Comparison of ENCODE assay signal across 27 cellular contexts in the genomic region with DNA sequence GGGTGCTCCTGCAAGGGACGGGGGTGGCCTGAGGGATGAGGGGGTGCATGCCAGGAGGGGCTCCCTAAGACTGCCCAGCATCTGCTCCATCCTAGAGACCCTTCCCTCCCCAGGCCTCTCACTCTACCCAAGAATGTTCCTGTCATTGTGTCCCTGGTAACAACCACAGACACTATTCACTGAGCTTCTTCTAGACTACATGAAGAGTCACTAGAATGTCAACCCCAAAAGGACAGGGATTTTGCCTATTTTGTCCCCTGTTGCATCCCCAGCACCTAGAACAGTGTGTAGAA. TPM values are rescaled to one million over a fixed set of nuclear protein-coding genes. Genes with fewer than 3 reads are reported as not detected.
DNase-seq lines count a peak whose midpoint lies in the region; ATAC-seq, FAIRE-seq and TF ChIP-seq lines count a peak whose summit lies in the region.
"Had no signal": no experiment of that assay in that cellular context is flagged by ENCODE, and none has a peak within 500 bp of the region (broad histone marks: within the 10 kb centered on the region; RNA-seq: fewer than 3 reads in every experiment).

No MANE protein-coding gene starts in this region.

- no peak for TF ChIP-seq POLR2A in HepG2 (IDR thresholded peaks at IDR 0.05; ENCODE audit: insufficient read depth in 1 of 2, low read depth in 2 of 2, low read length in 2 of 2)
- no peak for TF ChIP-seq POLR2A in right lobe of liver (IDR thresholded peaks at IDR 0.05)

- TF ChIP-seq EP300 in HepG2 (IDR thresholded peaks at IDR 0.05; ENCODE audit: low read depth in 2 of 2, low read length in 2 of 2) = no peak
- no peak for TF ChIP-seq EP300 in HepG2 (CRISPR knock-in tag; IDR thresholded peaks at IDR 0.05; ENCODE audit: borderline replicate concordance)

- FAIRE-seq in HepG2 (lab: Jason Lieb, UNC) = no peak
- FAIRE-seq: A204.1, GM18507, K562 had no signal

- H3K36me3 ChIP-seq in HepG2 (replicated peaks in 1 of 2; ENCODE audit: control insufficient read depth in 1 of 2, insufficient read depth in 2 of 2, low read length in 2 of 2) = peaks cover 2 to 6% of the 10 kb centered on the region in 2 experiments; a peak in 2 of 5 replicates
- no peaks in the 10 kb centered on the region for H3K36me3 ChIP-seq in right lobe of liver
- H3K36me3 ChIP-seq: thyroid gland, uterus had no signal

- in situ Hi-C loops in HepG2 (cut with HindIII; ENCODE audit: extremely low pct_ligation_motif_present, low pct_unique_long_range_greater_than_20kb) = no loop called here

- no peak for DNase-seq in activated CD4-positive, alpha-beta T cell treated with anti-CD3 and anti-CD28 coated beads, Interleukin-2, amount 10 ng/mL, durations not matched to agents 24 days and 14 days
- DNase-seq in activated CD4-positive, alpha-beta T cell treated with anti-CD3 and anti-CD28 coated beads, Interleukin-2, amount 50 U/mL, for 4 hours = no peak
- DNase-seq in HepG2 (ENCODE audit: low spot score) = no peak
- DNase-seq in right lobe of liver = no peak
- DNase-seq in activated naive CD8-positive, alpha-beta T cell treated with anti-CD3 and anti-CD28 coated beads for 36 hours = no peak
- no peak for DNase-seq in stimulated activated naive CD8-positive, alpha-beta T cell treated with anti-CD3 and anti-CD28 coated beads, Interleukin-15, amount 100 ng/mL, for 72 hours
- DNase-seq in DMS79 (lab: John Stamatoyannopoulos, UW) = no peak
- DNase-seq: cortex of kidney; effector memory CD8-positive, alpha-beta T cell; GM23248; left colon; mammary epithelial cell; NCI-H1092; NCI-H1694; NCI-H446; NCI-H774; SHP77 treated with DMSO at 0.1 percent for 48 hours; thyroid gland; uterus had no signal

- no peak overlapping the region for H3K9ac ChIP-seq in HepG2 (ENCODE audit: insufficient read depth, low read depth, low read length)
- H3K9ac ChIP-seq: GM23248 had no signal

- H3K9me3 ChIP-seq in HepG2 (ENCODE audit: low read length) (no peaks in the 10 kb centered on the region), right lobe of liver (no peaks in the 10 kb centered on the region)
- H3K9me3 ChIP-seq: right atrium auricular region, thyroid gland, uterus had no signal

- no TSS peak for BruUV-seq in HepG2 (replicated peaks; lab: Mats Ljungman, UMichigan)

- ATAC-seq in HepG2 (no peak), right lobe of liver (no peak), GM19351 (IDR thresholded peaks at IDR 0.05; ENCODE audit: unreplicated experiment) (no peak)
- ATAC-seq in stimulated activated naive CD8-positive, alpha-beta T cell treated with anti-CD3 and anti-CD28 coated beads, Interleukin-15, amount 100 ng/mL, for 72 hours = no peak
- ATAC-seq: effector memory CD8-positive, alpha-beta T cell; K562; left colon had no signal

- peaks cover 45% of the 10 kb centered on the region for H3K4me1 Mint-ChIP-seq in activated CD4-positive, alpha-beta T cell treated with anti-CD3 and anti-CD28 coated beads, Interleukin-2, amount 10 ng/mL, durations not matched to agents 24 days and 14 days
- peaks cover 46% of the 10 kb centered on the region for H3K4me1 Mint-ChIP-seq in activated naive CD8-positive, alpha-beta T cell treated with anti-CD3 and anti-CD28 coated beads for 36 hours
- peaks cover 77% of the 10 kb centered on the region for H3K4me1 Mint-ChIP-seq in stimulated activated naive CD8-positive, alpha-beta T cell treated with anti-CD3 and anti-CD28 coated beads, Interleukin-15, amount 100 ng/mL, for 72 hours

- no peak overlapping the region for H2AFZ ChIP-seq in HepG2 (ENCODE audit: low read length)
- H2AFZ ChIP-seq: GM23248 had no signal

- peaks cover 40% of the 10 kb centered on the region for H3K36me3 Mint-ChIP-seq in activated CD4-positive, alpha-beta T cell treated with anti-CD3 and anti-CD28 coated beads, Interleukin-2, amount 10 ng/mL, durations not matched to agents 24 days and 14 days (ENCODE audit: low read depth)
- peaks cover 29% of the 10 kb centered on the region for H3K36me3 Mint-ChIP-seq in activated naive CD8-positive, alpha-beta T cell treated with anti-CD3 and anti-CD28 coated beads for 36 hours
- H3K36me3 Mint-ChIP-seq: CD14-positive monocyte had no signal

- H3K9me3 Mint-ChIP-seq in activated CD4-positive, alpha-beta T cell treated with anti-CD3 and anti-CD28 coated beads, Interleukin-2, amount 10 ng/mL, durations not matched to agents 24 days and 14 days = no peaks in the 10 kb centered on the region
- H3K9me3 Mint-ChIP-seq in activated naive CD8-positive, alpha-beta T cell treated with anti-CD3 and anti-CD28 coated beads for 36 hours = no peaks in the 10 kb centered on the region
- H3K9me3 Mint-ChIP-seq in stimulated activated naive CD8-positive, alpha-beta T cell treated with anti-CD3 and anti-CD28 coated beads, Interleukin-15, amount 100 ng/mL, for 72 hours = no peaks in the 10 kb centered on the region
- H3K9me3 Mint-ChIP-seq: effector memory CD8-positive, alpha-beta T cell had no signal

- H3K4me1 ChIP-seq in HepG2 (ENCODE audit: insufficient read depth, low read length) = peaks cover 21% of the 10 kb centered on the region
- H3K4me1 ChIP-seq in right lobe of liver = peaks cover 0 to 13% (median 4%) of the 10 kb centered on the region in 4 donors

- intact Hi-C loops in activated CD4-positive, alpha-beta T cell treated with anti-CD3 and anti-CD28 coated beads, Interleukin-2, amount 10 ng/mL, durations not matched to agents 24 days and 14 days (cut with micrococcal nuclease) = loop anchor here (5.0 kb wide), 1 partner anchor 41 kb away; a partner anchor contains a TSS
- intact Hi-C loops in HepG2 (cut with micrococcal nuclease; ENCODE audit: unreplicated experiment) (no loop called here), right lobe of liver (cut with DNase I) (no loop called here)

- H3K27ac ChIP-seq in HepG2 (ENCODE audit: extremely low read length, insufficient read depth, low read length) = no peak overlapping the region
- H3K27ac ChIP-seq in right lobe of liver = no peak overlapping the region
- H3K27ac ChIP-seq: GM23248, right atrium auricular region, thyroid gland, uterus had no signal

- H3K4me2 ChIP-seq in HepG2 (ENCODE audit: low read depth, low read length) = no peak overlapping the region
- H3K4me2 ChIP-seq: smooth muscle cell had no signal

- H3K79me2 ChIP-seq in HepG2 (ENCODE audit: insufficient read depth, low read length) = no peaks in the 10 kb centered on the region

- POLR2A ChIA-PET in HepG2 (lab: Yijun Ruan, JAX) = interaction anchor here (1.1 to 2.3 kb wide), 2 partner anchors 9 to 12 kb away, joined by 3 to 10 read pairs; no protein-coding TSS in a partner anchor

- H3K27ac Mint-ChIP-seq in activated CD4-positive, alpha-beta T cell treated with anti-CD3 and anti-CD28 coated beads, Interleukin-2, amount 10 ng/mL, durations not matched to agents 24 days and 14 days = peak overlapping the region; percentile 77
- peak overlapping the region; percentile 63 for H3K27ac Mint-ChIP-seq in activated naive CD8-positive, alpha-beta T cell treated with anti-CD3 and anti-CD28 coated beads for 36 hours
- H3K27ac Mint-ChIP-seq in stimulated activated naive CD8-positive, alpha-beta T cell treated with anti-CD3 and anti-CD28 coated beads, Interleukin-15, amount 100 ng/mL, for 72 hours = peak overlapping the region; percentile 17 to 60
- H3K27ac Mint-ChIP-seq: CD14-positive monocyte had no signal

- no peak for TF ChIP-seq CTCF in HepG2 (CRISPR knock-in tag; IDR thresholded peaks at IDR 0.05)
- no peak for TF ChIP-seq CTCF in right lobe of liver (IDR thresholded peaks at IDR 0.05)

- peaks cover 4% of the 10 kb centered on the region; the same call in 1 of the 2 replicates for H4K20me1 ChIP-seq in HepG2 (ENCODE audit: insufficient read depth, low read length)

- H3K27me3 Mint-ChIP-seq in activated CD4-positive, alpha-beta T cell treated with anti-CD3 and anti-CD28 coated beads, Interleukin-2, amount 10 ng/mL, durations not matched to agents 24 days and 14 days = no peaks in the 10 kb centered on the region
- H3K27me3 Mint-ChIP-seq in activated naive CD8-positive, alpha-beta T cell treated with anti-CD3 and anti-CD28 coated beads for 36 hours = peaks cover 4% of the 10 kb centered on the region
- no peaks in the 10 kb centered on the region for H3K27me3 Mint-ChIP-seq in stimulated activated naive CD8-positive, alpha-beta T cell treated with anti-CD3 and anti-CD28 coated beads, Interleukin-15, amount 100 ng/mL, for 72 hours

- H3K4me3 Mint-ChIP-seq in activated CD4-positive, alpha-beta T cell treated with anti-CD3 and anti-CD28 coated beads, Interleukin-2, amount 10 ng/mL, durations not matched to agents 24 days and 14 days = peak overlapping the region; percentile 36
- H3K4me3 Mint-ChIP-seq in activated naive CD8-positive, alpha-beta T cell treated with anti-CD3 and anti-CD28 coated beads for 36 hours = no peak overlapping the region
- peak overlapping the region; percentile 41 to 59 for H3K4me3 Mint-ChIP-seq in stimulated activated naive CD8-positive, alpha-beta T cell treated with anti-CD3 and anti-CD28 coated beads, Interleukin-15, amount 100 ng/mL, for 72 hours
- H3K4me3 Mint-ChIP-seq: CD14-positive monocyte had no signal

- WGBS in HepG2 (ENCODE audit: low lambda C conversion rate) = 88% methylated on average over 1 of the region's 1 CpG
- WGBS in right lobe of liver (ENCODE audit: insufficient coverage, low coverage, low lambda C conversion rate, missing lambda C conversion rate) = 100% methylated on average over 1 of the region's 1 CpG

- no peaks in the 10 kb centered on the region for H3K27me3 ChIP-seq in HepG2 (ENCODE audit: control insufficient read depth in 1 of 2, insufficient read depth in 2 of 2, low read length in 2 of 2)
- H3K27me3 ChIP-seq in right lobe of liver = no peaks in the 10 kb centered on the region
- H3K27me3 ChIP-seq: right atrium auricular region, thyroid gland, uterus had no signal

- CTCF ChIA-PET in HepG2 (lab: Yijun Ruan, JAX; ENCODE audit: low intra/inter-chr PET ratio, low total read pairs) = no interaction called here

- H3K4me3 ChIP-seq in HepG2 (replicated peaks in 1 of 3; ENCODE audit: insufficient read depth in 1 of 3, low read depth in 2 of 3, low read length in 3 of 3) (no peak overlapping the region), right lobe of liver (no peak overlapping the region)
- H3K4me3 ChIP-seq: GM23248, K562, right atrium auricular region, smooth muscle cell, thyroid gland, uterus had no signal

- no peak for TF ChIP-seq RAD21 in HepG2 (CRISPR knock-in tag; IDR thresholded peaks at IDR 0.05)

RNA-seq across cellular contexts. Expression of a gene that starts 2.9 kb away (rescaled TPM):
- total RNA-seq in activated CD4-positive, alpha-beta T cell treated with anti-CD3 and anti-CD28 coated beads, Interleukin-2, amount 10 ng/mL, durations not matched to agents 24 days and 14 days = 139 and 146 TPM in 2 replicates
- total RNA-seq in HepG2 (2016; rRNA removed; fragmentation: Illumina TruSeq; extraction: Trizol) = 0.55 and 1.5 TPM in 2 replicates
- total RNA-seq in HepG2 (2016; cell fraction: cytosol; rRNA removed; fragmentation: Illumina TruSeq; extraction: Trizol; ENCODE audit: low read depth) = 0.40 and 0.44 TPM in 2 replicates
- 0.13 and 0.97 TPM in 2 replicates for total RNA-seq in HepG2 (2016; cell fraction: insoluble cytoplasmic fraction; rRNA removed; fragmentation: Illumina TruSeq; extraction: Trizol)
- 0.34 and 0.37 TPM in 2 replicates for total RNA-seq in HepG2 (2016; cell fraction: membrane; rRNA removed; fragmentation: Illumina TruSeq; extraction: Trizol)
- 1.5 and 1.6 TPM in 2 replicates for total RNA-seq in HepG2 (2016; cell fraction: nucleus; rRNA removed; fragmentation: Illumina TruSeq; extraction: Trizol)
- polyA plus RNA-seq in HepG2 (2011; rRNA removed) = 1.4 and 1.6 TPM in 2 replicates
- 0.47 and 0.64 TPM in 2 replicates for polyA plus RNA-seq in HepG2 (2011; cell fraction: cytosol; rRNA removed)
- polyA plus RNA-seq in HepG2 (2011; cell fraction: nucleus; rRNA removed) = 18.5 and 21.8 TPM in 2 replicates
- 3.9 and 4.6 TPM in 2 replicates for polyA plus RNA-seq in HepG2 (2012)
- polyA plus RNA-seq in HepG2 (2016; cell fraction: cytosol; fragmentation: Illumina TruSeq; extraction: Trizol; ENCODE audit: low read depth) = 0.43 TPM in 1 of 2 replicates, not detected in the other
- 0.17 and 0.44 TPM in 2 replicates for polyA plus RNA-seq in HepG2 (2016; cell fraction: insoluble cytoplasmic fraction; fragmentation: Illumina TruSeq; extraction: Trizol; ENCODE audit: low read depth)
- polyA plus RNA-seq in HepG2 (2016; cell fraction: membrane; fragmentation: Illumina TruSeq; extraction: Trizol; ENCODE audit: low read depth) = 0.17 TPM in 1 of 2 replicates, not detected in the other
- polyA plus RNA-seq in HepG2 (2016; cell fraction: nucleus; fragmentation: Illumina TruSeq; extraction: Trizol; ENCODE audit: insufficient read depth, low read depth) = 5.2 and 7.0 TPM in 2 replicates
- polyA minus RNA-seq in HepG2 (2011; rRNA and poly(A)+ RNA removed; ENCODE audit: low replicate concordance) = 0.68 and 1.8 TPM in 2 replicates
- polyA minus RNA-seq in HepG2 (2011; cell fraction: cytosol; rRNA and poly(A)+ RNA removed) = not detected in 2 replicates
- 1.3 and 1.9 TPM in 2 replicates for polyA minus RNA-seq in HepG2 (2011; cell fraction: nucleus; rRNA and poly(A)+ RNA removed)
- total RNA-seq in right lobe of liver = 1 to 10 TPM; 1.1 to 3.2 (median 2.1) TPM
- 10 to 100 TPM; 64.7 to 67.8 TPM for total RNA-seq in activated naive CD8-positive, alpha-beta T cell treated with anti-CD3 and anti-CD28 coated beads for 36 hours

RNA-seq across cellular contexts. Expression of a gene that starts 28.4 kb away (rescaled TPM):
- 1.3 and 1.9 TPM in 2 replicates for total RNA-seq in activated CD4-positive, alpha-beta T cell treated with anti-CD3 and anti-CD28 coated beads, Interleukin-2, amount 10 ng/mL, durations not matched to agents 24 days and 14 days
- total RNA-seq in HepG2 (2016; rRNA removed; fragmentation: Illumina TruSeq; extraction: Trizol) = 1.9 and 3.5 TPM in 2 replicates
- 0.51 and 0.62 TPM in 2 replicates for total RNA-seq in HepG2 (2016; cell fraction: cytosol; rRNA removed; fragmentation: Illumina TruSeq; extraction: Trizol; ENCODE audit: low read depth)
- 1.4 and 3.4 TPM in 2 replicates for total RNA-seq in HepG2 (2016; cell fraction: insoluble cytoplasmic fraction; rRNA removed; fragmentation: Illumina TruSeq; extraction: Trizol)
- 0.99 and 1.2 TPM in 2 replicates for total RNA-seq in HepG2 (2016; cell fraction: membrane; rRNA removed; fragmentation: Illumina TruSeq; extraction: Trizol)
- 3.3 and 4.4 TPM in 2 replicates for total RNA-seq in HepG2 (2016; cell fraction: nucleus; rRNA removed; fragmentation: Illumina TruSeq; extraction: Trizol)
- 1.9 and 2.6 TPM in 2 replicates for polyA plus RNA-seq in HepG2 (2011; rRNA removed)
- polyA plus RNA-seq in HepG2 (2011; cell fraction: cytosol; rRNA removed) = 1.1 and 1.7 TPM in 2 replicates
- 17.2 and 22.8 TPM in 2 replicates for polyA plus RNA-seq in HepG2 (2011; cell fraction: nucleus; rRNA removed)
- polyA plus RNA-seq in HepG2 (2012) = 1.4 and 1.5 TPM in 2 replicates
- 0.23 and 0.25 TPM in 2 replicates for polyA plus RNA-seq in HepG2 (2016; cell fraction: cytosol; fragmentation: Illumina TruSeq; extraction: Trizol; ENCODE audit: low read depth)
- 1.9 and 2.0 TPM in 2 replicates for polyA plus RNA-seq in HepG2 (2016; cell fraction: insoluble cytoplasmic fraction; fragmentation: Illumina TruSeq; extraction: Trizol; ENCODE audit: low read depth)
- 0.45 and 0.71 TPM in 2 replicates for polyA plus RNA-seq in HepG2 (2016; cell fraction: membrane; fragmentation: Illumina TruSeq; extraction: Trizol; ENCODE audit: low read depth)
- polyA plus RNA-seq in HepG2 (2016; cell fraction: nucleus; fragmentation: Illumina TruSeq; extraction: Trizol; ENCODE audit: insufficient read depth, low read depth) = 9.3 and 11.3 TPM in 2 replicates
- polyA minus RNA-seq in HepG2 (2011; rRNA and poly(A)+ RNA removed; ENCODE audit: low replicate concordance) = 1.9 and 3.8 TPM in 2 replicates
- 1.4 TPM in 2 replicates for polyA minus RNA-seq in HepG2 (2011; cell fraction: cytosol; rRNA and poly(A)+ RNA removed)
- 2.6 and 3.0 TPM in 2 replicates for polyA minus RNA-seq in HepG2 (2011; cell fraction: nucleus; rRNA and poly(A)+ RNA removed)
- 1 to 10 TPM in 5 of 6 experiments, under 1 TPM in 1; 0.70 to 2.3 (median 1.5) TPM for total RNA-seq in right lobe of liver
- 1 to 10 TPM; 2.2 to 2.3 TPM for total RNA-seq in activated naive CD8-positive, alpha-beta T cell treated with anti-CD3 and anti-CD28 coated beads for 36 hours
- polyA plus RNA-seq: CD14-positive monocyte had no signal

RNA-seq across cellular contexts. Expression of a gene that starts 38.5 kb away (rescaled TPM):
- total RNA-seq in activated CD4-positive, alpha-beta T cell treated with anti-CD3 and anti-CD28 coated beads, Interleukin-2, amount 10 ng/mL, durations not matched to agents 24 days and 14 days = 0.49 and 1.3 TPM in 2 replicates
- total RNA-seq in HepG2 (2016; rRNA removed; fragmentation: Illumina TruSeq; extraction: Trizol) (38.5 and 48.6 TPM in 2 replicates), right lobe of liver (100 to 1,000 TPM in 4 of 6 experiments, 10 to 100 TPM in 2; 81.6 to 149 (median 120) TPM)
- total RNA-seq in HepG2 (2016; cell fraction: cytosol; rRNA removed; fragmentation: Illumina TruSeq; extraction: Trizol; ENCODE audit: low read depth) = 15.9 and 20.3 TPM in 2 replicates
- 39.4 and 50.9 TPM in 2 replicates for total RNA-seq in HepG2 (2016; cell fraction: insoluble cytoplasmic fraction; rRNA removed; fragmentation: Illumina TruSeq; extraction: Trizol)
- 30.5 and 39.8 TPM in 2 replicates for total RNA-seq in HepG2 (2016; cell fraction: membrane; rRNA removed; fragmentation: Illumina TruSeq; extraction: Trizol)
- 25.3 and 27.5 TPM in 2 replicates for total RNA-seq in HepG2 (2016; cell fraction: nucleus; rRNA removed; fragmentation: Illumina TruSeq; extraction: Trizol)
- polyA plus RNA-seq in HepG2 (2011; rRNA removed) = 54.2 and 70.4 TPM in 2 replicates
- polyA plus RNA-seq in HepG2 (2011; cell fraction: cytosol; rRNA removed) = 65.1 and 100 TPM in 2 replicates
- 169 and 184 TPM in 2 replicates for polyA plus RNA-seq in HepG2 (2011; cell fraction: nucleus; rRNA removed)
- 112 and 113 TPM in 2 replicates for polyA plus RNA-seq in HepG2 (2012)
- polyA plus RNA-seq in HepG2 (2016; cell fraction: cytosol; fragmentation: Illumina TruSeq; extraction: Trizol; ENCODE audit: low read depth) = 30.4 and 34.2 TPM in 2 replicates
- polyA plus RNA-seq in HepG2 (2016; cell fraction: insoluble cytoplasmic fraction; fragmentation: Illumina TruSeq; extraction: Trizol; ENCODE audit: low read depth) = 72.8 and 91.0 TPM in 2 replicates
- polyA plus RNA-seq in HepG2 (2016; cell fraction: membrane; fragmentation: Illumina TruSeq; extraction: Trizol; ENCODE audit: low read depth) = 46.8 and 50.8 TPM in 2 replicates
- polyA plus RNA-seq in HepG2 (2016; cell fraction: nucleus; fragmentation: Illumina TruSeq; extraction: Trizol; ENCODE audit: insufficient read depth, low read depth) = 64.4 and 66.2 TPM in 2 replicates
- polyA minus RNA-seq in HepG2 (2011; rRNA and poly(A)+ RNA removed; ENCODE audit: low replicate concordance) = 1.7 and 92.7 TPM in 2 replicates
- 102 and 107 TPM in 2 replicates for polyA minus RNA-seq in HepG2 (2011; cell fraction: cytosol; rRNA and poly(A)+ RNA removed)
- 35.1 and 39.9 TPM in 2 replicates for polyA minus RNA-seq in HepG2 (2011; cell fraction: nucleus; rRNA and poly(A)+ RNA removed)
- total RNA-seq in activated naive CD8-positive, alpha-beta T cell treated with anti-CD3 and anti-CD28 coated beads for 36 hours = under 1 TPM; 0.39 to 0.44 TPM
- total RNA-seq: GM23248, smooth muscle cell had no signal
- polyA plus RNA-seq: CD14-positive monocyte, GM23248 had no signal

RNA-seq across cellular contexts. Expression of a gene that starts 43.3 kb away (rescaled TPM):
- total RNA-seq in activated CD4-positive, alpha-beta T cell treated with anti-CD3 and anti-CD28 coated beads, Interleukin-2, amount 10 ng/mL, durations not matched to agents 24 days and 14 days = 0.19 and 0.26 TPM in 2 replicates
- total RNA-seq in HepG2 (2016; rRNA removed; fragmentation: Illumina TruSeq; extraction: Trizol) (0.10 and 0.11 TPM in 2 replicates), right lobe of liver (1 to 10 TPM in 1 of 6 experiments, under 1 TPM in 2, not detected in 3; 0.27 to 1.2 (median 0.68) TPM)
- 0.30 TPM in 1 of 2 replicates, not detected in the other for total RNA-seq in HepG2 (2016; cell fraction: cytosol; rRNA removed; fragmentation: Illumina TruSeq; extraction: Trizol; ENCODE audit: low read depth)
- 0.11 and 0.13 TPM in 2 replicates for total RNA-seq in HepG2 (2016; cell fraction: insoluble cytoplasmic fraction; rRNA removed; fragmentation: Illumina TruSeq; extraction: Trizol)
- 0.07 and 0.28 TPM in 2 replicates for total RNA-seq in HepG2 (2016; cell fraction: membrane; rRNA removed; fragmentation: Illumina TruSeq; extraction: Trizol)
- total RNA-seq in HepG2 (2016; cell fraction: nucleus; rRNA removed; fragmentation: Illumina TruSeq; extraction: Trizol) = 0.12 TPM in 1 of 2 replicates, not detected in the other
- 0.13 and 0.17 TPM in 2 replicates for polyA plus RNA-seq in HepG2 (2011; rRNA removed)
- polyA plus RNA-seq in HepG2 (2011; cell fraction: cytosol; rRNA removed) = 0.09 and 0.15 TPM in 2 replicates
- polyA plus RNA-seq in HepG2 (2011; cell fraction: nucleus; rRNA removed) = 0.06 and 0.10 TPM in 2 replicates
- polyA plus RNA-seq in HepG2 (2012) = not detected in 2 replicates
- polyA plus RNA-seq in HepG2 (2016; cell fraction: cytosol; fragmentation: Illumina TruSeq; extraction: Trizol; ENCODE audit: low read depth) = not detected in 2 replicates
- polyA plus RNA-seq in HepG2 (2016; cell fraction: insoluble cytoplasmic fraction; fragmentation: Illumina TruSeq; extraction: Trizol; ENCODE audit: low read depth) = 0.05 TPM in 1 of 2 replicates, not detected in the other
- 0.03 TPM in 1 of 2 replicates, not detected in the other for polyA plus RNA-seq in HepG2 (2016; cell fraction: membrane; fragmentation: Illumina TruSeq; extraction: Trizol; ENCODE audit: low read depth)
- polyA plus RNA-seq in HepG2 (2016; cell fraction: nucleus; fragmentation: Illumina TruSeq; extraction: Trizol; ENCODE audit: insufficient read depth, low read depth) = 0.11 and 0.14 TPM in 2 replicates
- polyA minus RNA-seq in HepG2 (2011; rRNA and poly(A)+ RNA removed; ENCODE audit: low replicate concordance) = 0.02 and 1.8 TPM in 2 replicates
- not detected in 2 replicates for polyA minus RNA-seq in HepG2 (2011; cell fraction: cytosol; rRNA and poly(A)+ RNA removed)
- polyA minus RNA-seq in HepG2 (2011; cell fraction: nucleus; rRNA and poly(A)+ RNA removed) = 0.25 TPM in 1 of 2 replicates, not detected in the other
- not detected for total RNA-seq in activated naive CD8-positive, alpha-beta T cell treated with anti-CD3 and anti-CD28 coated beads for 36 hours
- total RNA-seq: GM23248, HT-29, right atrium auricular region, thyroid gland had no signal
- polyA plus RNA-seq: CD14-positive monocyte, GM23248 had no signal

Comparison
In these comparisons a context has a peak if more than half of its experiments do, and no peak if none do; other contexts are left out.
1. RNA of a gene that starts 2.9 kb away (total RNA-seq): 139 to 146 TPM in activated CD4-positive, alpha-beta T cell treated with anti-CD3 and anti-CD28 coated beads, Interleukin-2, amount 10 ng/mL, durations not matched to agents 24 days and 14 days and 64.7 to 67.8 TPM in activated naive CD8-positive, alpha-beta T cell treated with anti-CD3 and anti-CD28 coated beads for 36 hours; 1.1 to 3.2 TPM in right lobe of liver and 0.13 to 1.6 TPM in HepG2; every median in the first group is over 10 times any median in the second.
2. Peak in every context shown above with its lines, with median percentiles within 50 percentile points of each other: H3K27ac Mint-ChIP-seq.